ENCODE assay signal across 11 cellular contexts in genomic region chr1:115314765-115315164, GRCh38.
A peak's percentile ranks its signal among the peaks of the same experiment; 100 is the strongest.
DNase-seq lines count a peak whose midpoint lies in the region; ATAC-seq and TF ChIP-seq lines count a peak whose summit lies in the region.
"Had no signal": no experiment of that assay in that cellular context is flagged by ENCODE, and none has a peak within 500 bp of the region (broad histone marks: within the 10 kb centered on the region; RNA-seq: fewer than 3 reads in every experiment).

No MANE protein-coding gene starts in this region.

- peak overlapping the region; percentile 35 for H3K27ac ChIP-seq in RWPE2 (ENCODE audit: poor library complexity, severe bottlenecking)
- H3K27ac ChIP-seq: psoas muscle had no signal

- H3K4me1 ChIP-seq in RWPE2 (ENCODE audit: insufficient read depth, poor library complexity, severe bottlenecking): peaks cover 11% of the 10 kb centered on the region
- H3K4me1 ChIP-seq: psoas muscle had no signal

- DNase-seq in GM03348 (ENCODE audit: low spot score) (peak; percentile 69), RWPE2 (ENCODE audit: low spot score) (no peak), fibroblast of pulmonary artery (ENCODE audit: low read depth) (peak; percentile 84), retinal pigment epithelial cell (ENCODE audit: low read depth) (peak; percentile 40), NCI-H1048 (lab: John Stamatoyannopoulos, UW) (no peak), T-helper 2 cell (no peak)
- DNase-seq: Calu3, psoas muscle had no signal

- no peak for TF ChIP-seq CTCF in RWPE2 (IDR thresholded peaks at IDR 0.05; ENCODE audit: poor library complexity, severe bottlenecking)
- TF ChIP-seq CTCF in fibroblast of pulmonary artery (IDR thresholded peaks at IDR 0.05; ENCODE audit: low read length, missing control alignments): no peak
- TF ChIP-seq CTCF in retinal pigment epithelial cell (conservative IDR thresholded peaks at IDR 0.05; ENCODE audit: low read depth, low read length): no peak

- no peaks in the 10 kb centered on the region for H3K27me3 ChIP-seq in RWPE2 (ENCODE audit: insufficient read depth, poor library complexity, severe bottlenecking)

- no peaks in the 10 kb centered on the region for H3K36me3 ChIP-seq in RWPE2 (ENCODE audit: low read depth)

- H3K9me3 ChIP-seq in RWPE2 (ENCODE audit: severe bottlenecking): no peaks in the 10 kb centered on the region
- H3K9me3 ChIP-seq: psoas muscle had no signal

- H3K4me3 ChIP-seq in RWPE2 (ENCODE audit: severe bottlenecking) (no peak overlapping the region), fibroblast of pulmonary artery (replicated peaks; ENCODE audit: low read depth, low read length) (no peak overlapping the region), retinal pigment epithelial cell (ENCODE audit: low read length) (no peak overlapping the region)
- H3K4me3 ChIP-seq: psoas muscle had no signal

- ATAC-seq in RWPE2 (ENCODE audit: low read depth) (peak; percentile 92), GM18909 (IDR thresholded peaks at IDR 0.05; ENCODE audit: poor library complexity, unreplicated experiment) (no peak), GM18498 (IDR thresholded peaks at IDR 0.05; ENCODE audit: unreplicated experiment) (no peak)
- ATAC-seq: left lobe of liver, psoas muscle had no signal

Comparison
In these comparisons a context has a peak if more than half of its experiments do, and no peak if none do; other contexts are left out.
1. DNase-seq: peak in GM03348 (single experiment), fibroblast of pulmonary artery (single experiment) and retinal pigment epithelial cell (single experiment); none in RWPE2 (single experiment), NCI-H1048 (single experiment) and T-helper 2 cell (0 of 5).